In genomic region chr16:27995378-27995777, GRCh38 we compare ENCODE assay signal across 20 cellular contexts.
"Had no signal": no experiment of that assay in that cellular context is flagged by ENCODE, and none has a peak within 500 bp of the region (broad histone marks: within the 10 kb centered on the region; RNA-seq: fewer than 3 reads in every experiment).

No MANE protein-coding gene starts in this region.

- H3K27me3 ChIP-seq: ovary, spleen, stomach, upper lobe of right lung had no signal

- H3K4me1 Mint-ChIP-seq: memory B cell, WTC11 had no signal

- H3K27ac ChIP-seq: ovary, spleen, stomach, thoracic aorta, upper lobe of right lung had no signal

- H3K4me1 ChIP-seq: spleen, stomach had no signal

- H3K4me3 Mint-ChIP-seq: activated T-cell treated with anti-CD3 and anti-CD28 coated beads, Interleukin-2, amount 50 U/mL, for 4 hours; memory B cell; WTC11 had no signal

- H3K36me3 ChIP-seq: ovary, spleen, stomach, thoracic aorta, upper lobe of right lung had no signal

- DNase-seq: activated CD4-positive, alpha-beta T cell treated with anti-CD3 and anti-CD28 coated beads for 48 hours; activated gamma-delta T cell treated with Interleukin-2 at 50 U/mL for 16 hours; activated T-cell treated with anti-CD3 and anti-CD28 coated beads, Interleukin-2, amount 50 U/mL, for 4 hours; cerebellar nuclear complex; effector CD8-positive, alpha-beta T cell; foreskin fibroblast; hypothalamus; kidney glomerular epithelial cell; left ventricle myocardium superior; naive thymus-derived CD4-positive, alpha-beta T cell; ovary; stomach; T1000; upper lobe of right lung had no signal

- ATAC-seq: activated T-cell treated with anti-CD3 and anti-CD28 coated beads, Interleukin-2, amount 50 U/mL, for 4 hours; left ventricle myocardium superior; mucosa of descending colon; naive thymus-derived CD4-positive, alpha-beta T cell; sciatic nerve; upper lobe of right lung; WTC11 had no signal

- H3K27ac Mint-ChIP-seq: memory B cell, WTC11 had no signal

- H3K4me3 ChIP-seq: mucosa of descending colon, ovary, spleen, stomach, thoracic aorta, upper lobe of right lung had no signal

- H3K9me3 ChIP-seq: mucosa of descending colon, thoracic aorta, upper lobe of right lung had no signal
